8 cellular contexts compared by ENCODE assay signal in the genomic region with DNA sequence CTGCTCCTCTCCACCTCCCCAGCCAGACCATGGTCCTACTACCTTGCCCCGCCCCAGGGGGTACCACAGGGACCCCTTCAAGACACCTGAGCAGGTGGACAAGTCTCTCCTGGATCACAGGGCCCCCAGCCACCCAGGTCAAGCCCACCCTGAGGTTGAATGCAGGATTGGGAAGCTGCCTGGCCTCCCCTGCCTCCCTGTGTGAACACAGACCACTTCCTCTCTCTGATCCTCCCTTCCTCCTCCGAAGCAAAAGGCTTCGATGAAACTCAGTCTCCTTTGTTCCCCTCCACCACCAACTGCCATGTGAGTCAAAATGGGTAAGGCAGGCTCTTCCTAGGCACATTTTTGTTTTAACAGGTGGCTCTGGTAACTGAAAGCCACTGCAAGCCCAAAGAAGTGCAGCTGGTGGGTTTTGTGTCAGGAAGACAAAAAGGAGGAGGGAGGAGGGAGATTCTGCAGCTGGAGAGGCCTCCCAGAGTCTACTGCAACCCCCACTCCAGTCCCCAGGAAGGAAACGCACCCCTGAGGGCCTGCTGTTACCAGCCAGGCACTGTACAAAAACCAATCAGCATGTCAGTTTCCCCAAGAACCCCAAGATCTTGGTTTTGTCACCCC. TPM values are rescaled to one million over a fixed set of nuclear protein-coding genes. Genes with fewer than 3 reads are reported as not detected.
DNase-seq lines count a peak whose midpoint lies in the region; ATAC-seq and TF ChIP-seq lines count a peak whose summit lies in the region.

No MANE protein-coding gene starts in this region.

- POLR2A ChIA-PET in MCF 10A (lab: Yijun Ruan, JAX): no interaction called here

- H3K27ac Mint-ChIP-seq in brain (peak overlapping the region in 4 of 5 experiments; percentile 76 to 88 (median 86)), MCF 10A (ENCODE audit: low read depth, unreplicated experiment) (no peak overlapping the region)
- H3K27ac Mint-ChIP-seq in stimulated activated memory B cell treated with anti-CD40 and anti-IgM and Interleukin-4, amounts not matched to agents 10 μg/mL and 1 μg/mL and 100 μg/mL, for 72 hours: peak overlapping the region; percentile 83

- ATAC-seq in stimulated activated memory B cell treated with anti-CD40 and anti-IgM and Interleukin-4, amounts not matched to agents 10 μg/mL and 1 μg/mL and 100 μg/mL, for 72 hours: peak; percentile 49

- H3K27me3 Mint-ChIP-seq in brain (peaks cover 6% of the 10 kb centered on the region), MCF 10A (ENCODE audit: insufficient read depth, unreplicated experiment) (no peaks in the 10 kb centered on the region)
- H3K27me3 Mint-ChIP-seq in stimulated activated memory B cell treated with anti-CD40 and anti-IgM and Interleukin-4, amounts not matched to agents 10 μg/mL and 1 μg/mL and 100 μg/mL, for 72 hours: no peaks in the 10 kb centered on the region

- H3K4me3 Mint-ChIP-seq in brain (no peak overlapping the region), MCF 10A (ENCODE audit: unreplicated experiment) (no peak overlapping the region)
- peak overlapping the region; percentile 33 for H3K4me3 Mint-ChIP-seq in stimulated activated memory B cell treated with anti-CD40 and anti-IgM and Interleukin-4, amounts not matched to agents 10 μg/mL and 1 μg/mL and 100 μg/mL, for 72 hours

- DNase-seq in COLO668 (lab: John Stamatoyannopoulos, UW; ENCODE audit: unreplicated experiment) (peak; percentile 39), GM20000 (ENCODE audit: low spot score) (peak; percentile 40), NCI-H345 (lab: John Stamatoyannopoulos, UW) (peak; percentile 79), MCF 10A (ENCODE audit: unreplicated experiment) (no peak), hepatic stellate cell (ENCODE audit: low spot score) (no peak), Ammon's horn (ENCODE audit: low spot score) (no peak)

- intact Hi-C loops in MCF 10A (cut with micrococcal nuclease): no loop called here

- BruUV-seq in MCF 10A (replicated peaks; lab: Mats Ljungman, UMichigan): no TSS peak

- H3K36me3 Mint-ChIP-seq in brain: peaks cover 1% of the 10 kb centered on the region
- no peaks in the 10 kb centered on the region for H3K36me3 Mint-ChIP-seq in stimulated activated memory B cell treated with anti-CD40 and anti-IgM and Interleukin-4, amounts not matched to agents 10 μg/mL and 1 μg/mL and 100 μg/mL, for 72 hours
- no peaks in the 10 kb centered on the region for H3K36me3 Mint-ChIP-seq in MCF 10A (ENCODE audit: insufficient read depth, unreplicated experiment)

- peaks cover 48% of the 10 kb centered on the region for H3K4me1 Mint-ChIP-seq in brain
- H3K4me1 Mint-ChIP-seq in stimulated activated memory B cell treated with anti-CD40 and anti-IgM and Interleukin-4, amounts not matched to agents 10 μg/mL and 1 μg/mL and 100 μg/mL, for 72 hours: peaks cover 95% of the 10 kb centered on the region
- peaks cover 31% of the 10 kb centered on the region for H3K4me1 Mint-ChIP-seq in MCF 10A (ENCODE audit: insufficient read depth, unreplicated experiment)

- TF ChIP-seq CTCF in GM20000 (IDR thresholded peaks at IDR 0.05; ENCODE audit: extremely low read depth, missing control alignments): no peak
- no peak for TF ChIP-seq CTCF in brain (conservative IDR thresholded peaks at IDR 0.05)
- no peak for TF ChIP-seq CTCF in MCF 10A (IDR thresholded peaks at IDR 0.05; ENCODE audit: unreplicated experiment)

- H3K9me3 Mint-ChIP-seq in brain (no peaks in the 10 kb centered on the region), MCF 10A (ENCODE audit: unreplicated experiment) (no peaks in the 10 kb centered on the region)
- H3K9me3 Mint-ChIP-seq in stimulated activated memory B cell treated with anti-CD40 and anti-IgM and Interleukin-4, amounts not matched to agents 10 μg/mL and 1 μg/mL and 100 μg/mL, for 72 hours: no peaks in the 10 kb centered on the region

- CTCF ChIA-PET in MCF 10A (lab: Yijun Ruan, JAX): interaction anchor here (0.7 to 2.8 kb wide), 3 partner anchors 10 to 38 kb away, joined by 3 to 18 read pairs (median 7); no protein-coding TSS in a partner anchor

RNA-seq across cellular contexts. Expression of a gene that starts 5.4 kb away (rescaled TPM):
- 5.0 TPM for polyA plus RNA-seq in brain (ENCODE audit: insufficient read depth, low read depth, low replicate concordance)
- 5.1 and 6.0 TPM in 2 replicates for total RNA-seq in MCF 10A (2022)

Comparison
In these comparisons a context has a peak if more than half of its experiments do, and no peak if none do; other contexts are left out.
1. DNase-seq: peak in COLO668 (single experiment), GM20000 (single experiment) and NCI-H345 (single experiment); none in MCF 10A (single experiment), hepatic stellate cell (single experiment) and Ammon's horn (single experiment).